32 cellular contexts compared by ENCODE assay signal in genomic region chr20:61930776-61931475, GRCh38.
A peak's percentile ranks its signal among the peaks of the same experiment; 100 is the strongest.
DNase-seq lines count a peak whose midpoint lies in the region; ATAC-seq and TF ChIP-seq lines count a peak whose summit lies in the region.
"Had no signal": no experiment of that assay in that cellular context is flagged by ENCODE, and none has a peak within 500 bp of the region (broad histone marks: within the 10 kb centered on the region; RNA-seq: fewer than 3 reads in every experiment).

No MANE protein-coding gene starts in this region.

- DNase-seq in activated naive CD4-positive, alpha-beta T cell treated with anti-CD3 and anti-CD28 coated beads, Interleukin-2, amount 50 U/mL, for 16 hours: peak; percentile 8
- no peak for DNase-seq in activated naive CD4-positive, alpha-beta T cell treated with anti-CD3 and anti-CD28 coated beads for 36 hours
- DNase-seq in Right ventricle myocardium superior (peak; percentile 27), lower lobe of right lung (peak; percentile 36), MV-4-11 (lab: John Stamatoyannopoulos, UW) (no peak)
- DNase-seq in activated CD4-positive, alpha-beta T cell treated with anti-CD3 and anti-CD28 coated beads, Interleukin-2, amount 10 ng/mL, durations not matched to agents 24 days and 14 days: no peak
- DNase-seq: 8988T; activated CD4-positive, alpha-beta T cell treated with anti-CD3 and anti-CD28 coated beads, Interleukin-2, amount 10 ng/mL, durations not matched to agents 7 days and 5 days; activated CD8-positive, alpha-beta memory T cell treated with anti-CD3 and anti-CD28 coated beads, Interleukin-2, amount 10 ng/mL, durations not matched to agents 7 days and 5 days; activated T-cell treated with anti-CD3 and anti-CD28 coated beads, Interleukin-2, amount 50 U/mL, for 4 hours; cerebellar nuclear complex; DND-41; esophagus squamous epithelium; foreskin keratinocyte; GF-D8; HCEC 1CT; NCI-H1092; NCI-H1694; NCI-H446 treated with DMSO at 0.1 percent for 48 hours; NCI-H774; stimulated activated CD4-positive, alpha-beta T cell treated with anti-CD3 and anti-CD28 coated beads, Interleukin-4, amount 100 ng/mL, for 1 hour; WERI-Rb-1 had no signal

- H3K27me3 ChIP-seq in lower lobe of right lung (ENCODE audit: low read depth): no peaks in the 10 kb centered on the region
- H3K27me3 ChIP-seq: foreskin keratinocyte, neural progenitor cell, tibial nerve had no signal

- peaks cover 3% of the 10 kb centered on the region for H3K27me3 Mint-ChIP-seq in activated naive CD4-positive, alpha-beta T cell treated with anti-CD3 and anti-CD28 coated beads for 36 hours (ENCODE audit: low read depth)
- no peaks in the 10 kb centered on the region for H3K27me3 Mint-ChIP-seq in activated CD4-positive, alpha-beta T cell treated with anti-CD3 and anti-CD28 coated beads, Interleukin-2, amount 10 ng/mL, durations not matched to agents 24 days and 14 days
- H3K27me3 Mint-ChIP-seq: activated CD4-positive, alpha-beta T cell treated with anti-CD3 and anti-CD28 coated beads, Interleukin-2, amount 10 ng/mL, durations not matched to agents 7 days and 5 days; activated CD8-positive, alpha-beta memory T cell treated with anti-CD3 and anti-CD28 coated beads, Interleukin-2, amount 10 ng/mL, durations not matched to agents 7 days and 5 days; brain had no signal

- H3K27ac Mint-ChIP-seq in activated naive CD4-positive, alpha-beta T cell treated with anti-CD3 and anti-CD28 coated beads for 36 hours: no peak overlapping the region
- H3K27ac Mint-ChIP-seq in activated CD4-positive, alpha-beta T cell treated with anti-CD3 and anti-CD28 coated beads, Interleukin-2, amount 10 ng/mL, durations not matched to agents 24 days and 14 days: no peak overlapping the region
- H3K27ac Mint-ChIP-seq: activated CD4-positive, alpha-beta T cell treated with anti-CD3 and anti-CD28 coated beads, Interleukin-2, amount 10 ng/mL, durations not matched to agents 7 days and 5 days; activated CD8-positive, alpha-beta memory T cell treated with anti-CD3 and anti-CD28 coated beads, Interleukin-2, amount 10 ng/mL, durations not matched to agents 7 days and 5 days; brain; IgD-negative memory B cell; neural progenitor cell; progenitor cell of endocrine pancreas; T-cell had no signal

- no peaks in the 10 kb centered on the region for H3K4me1 Mint-ChIP-seq in activated naive CD4-positive, alpha-beta T cell treated with anti-CD3 and anti-CD28 coated beads for 36 hours (ENCODE audit: low read depth)
- H3K4me1 Mint-ChIP-seq in activated CD4-positive, alpha-beta T cell treated with anti-CD3 and anti-CD28 coated beads, Interleukin-2, amount 10 ng/mL, durations not matched to agents 24 days and 14 days: no peaks in the 10 kb centered on the region
- H3K4me1 Mint-ChIP-seq: activated CD4-positive, alpha-beta T cell treated with anti-CD3 and anti-CD28 coated beads, Interleukin-2, amount 10 ng/mL, durations not matched to agents 7 days and 5 days; activated CD8-positive, alpha-beta memory T cell treated with anti-CD3 and anti-CD28 coated beads, Interleukin-2, amount 10 ng/mL, durations not matched to agents 7 days and 5 days had no signal

- H3K4me3 Mint-ChIP-seq in activated naive CD4-positive, alpha-beta T cell treated with anti-CD3 and anti-CD28 coated beads for 36 hours: no peak overlapping the region
- no peak overlapping the region for H3K4me3 Mint-ChIP-seq in activated CD4-positive, alpha-beta T cell treated with anti-CD3 and anti-CD28 coated beads, Interleukin-2, amount 10 ng/mL, durations not matched to agents 24 days and 14 days
- H3K4me3 Mint-ChIP-seq: activated CD4-positive, alpha-beta T cell treated with anti-CD3 and anti-CD28 coated beads, Interleukin-2, amount 10 ng/mL, durations not matched to agents 7 days and 5 days; activated CD8-positive, alpha-beta memory T cell treated with anti-CD3 and anti-CD28 coated beads, Interleukin-2, amount 10 ng/mL, durations not matched to agents 7 days and 5 days; activated T-cell treated with anti-CD3 and anti-CD28 coated beads, Interleukin-2, amount 50 U/mL, for 4 hours; brain; IgD-negative memory B cell; neural progenitor cell; T-cell had no signal

- H3K9me3 ChIP-seq in lower lobe of right lung: no peaks in the 10 kb centered on the region
- H3K9me3 ChIP-seq: esophagus squamous epithelium had no signal

- H3K27ac ChIP-seq in lower lobe of right lung: no peak overlapping the region
- H3K27ac ChIP-seq: C4-2B, esophagus squamous epithelium, foreskin keratinocyte, neural progenitor cell, tibial nerve, WERI-Rb-1 had no signal

- no peaks in the 10 kb centered on the region for H3K4me1 ChIP-seq in lower lobe of right lung
- H3K4me1 ChIP-seq: esophagus squamous epithelium, foreskin keratinocyte, tibial nerve had no signal

- H3K36me3 ChIP-seq in lower lobe of right lung: no peaks in the 10 kb centered on the region
- H3K36me3 ChIP-seq: esophagus squamous epithelium, neural progenitor cell, WERI-Rb-1 had no signal

- no peak for TF ChIP-seq CTCF in lower lobe of right lung (IDR thresholded peaks at IDR 0.05)

- H3K36me3 Mint-ChIP-seq in activated naive CD4-positive, alpha-beta T cell treated with anti-CD3 and anti-CD28 coated beads for 36 hours (ENCODE audit: low read depth): no peaks in the 10 kb centered on the region
- no peaks in the 10 kb centered on the region for H3K36me3 Mint-ChIP-seq in activated CD4-positive, alpha-beta T cell treated with anti-CD3 and anti-CD28 coated beads, Interleukin-2, amount 10 ng/mL, durations not matched to agents 24 days and 14 days (ENCODE audit: low read depth)
- H3K36me3 Mint-ChIP-seq: activated CD8-positive, alpha-beta memory T cell treated with anti-CD3 and anti-CD28 coated beads, Interleukin-2, amount 10 ng/mL, durations not matched to agents 7 days and 5 days; IgD-negative memory B cell; T-cell had no signal

- no peak overlapping the region for H3K4me3 ChIP-seq in lower lobe of right lung
- H3K4me3 ChIP-seq: esophagus squamous epithelium, neural progenitor cell, tibial nerve had no signal

- no peaks in the 10 kb centered on the region for H3K9me3 Mint-ChIP-seq in activated naive CD4-positive, alpha-beta T cell treated with anti-CD3 and anti-CD28 coated beads for 36 hours
- no peaks in the 10 kb centered on the region for H3K9me3 Mint-ChIP-seq in activated CD4-positive, alpha-beta T cell treated with anti-CD3 and anti-CD28 coated beads, Interleukin-2, amount 10 ng/mL, durations not matched to agents 24 days and 14 days
- H3K9me3 Mint-ChIP-seq: activated CD4-positive, alpha-beta T cell treated with anti-CD3 and anti-CD28 coated beads, Interleukin-2, amount 10 ng/mL, durations not matched to agents 7 days and 5 days; activated T-cell treated with anti-CD3 and anti-CD28 coated beads, Interleukin-2, amount 50 U/mL, for 4 hours; T-cell had no signal

- intact Hi-C loops in activated naive CD4-positive, alpha-beta T cell treated with anti-CD3 and anti-CD28 coated beads for 36 hours (cut with micrococcal nuclease): no loop called here
- intact Hi-C loops in Right ventricle myocardium superior (cut with DNase I): no loop called here
- intact Hi-C loops in lower lobe of right lung (cut with DNase I): no loop called here
- intact Hi-C loops in activated CD4-positive, alpha-beta T cell treated with anti-CD3 and anti-CD28 coated beads, Interleukin-2, amount 10 ng/mL, durations not matched to agents 24 days and 14 days (cut with micrococcal nuclease): no loop called here

- CTCF ChIA-PET in activated naive CD4-positive, alpha-beta T cell treated with anti-CD3 and anti-CD28 coated beads for 36 hours (lab: Charles Lee): no interaction called here

- ATAC-seq in Right ventricle myocardium superior (ENCODE audit: poor library complexity) (no peak), lower lobe of right lung (no peak), HG03039 (IDR thresholded peaks at IDR 0.05; ENCODE audit: unreplicated experiment) (no peak), HG02798 (IDR thresholded peaks at IDR 0.05; ENCODE audit: poor library complexity, unreplicated experiment) (no peak)
- ATAC-seq: activated CD8-positive, alpha-beta memory T cell treated with anti-CD3 and anti-CD28 coated beads, Interleukin-2, amount 10 ng/mL, durations not matched to agents 7 days and 5 days; activated T-cell treated with anti-CD3 and anti-CD28 coated beads, Interleukin-2, amount 50 U/mL, for 4 hours; foreskin keratinocyte; sciatic nerve; T-cell had no signal

Comparison
In these comparisons a context has a peak if more than half of its experiments do, and no peak if none do; other contexts are left out.
1. DNase-seq: peak in activated naive CD4-positive, alpha-beta T cell treated with anti-CD3 and anti-CD28 coated beads, Interleukin-2, amount 50 U/mL, for 16 hours (single experiment), Right ventricle myocardium superior (single experiment) and lower lobe of right lung (single experiment); none in activated naive CD4-positive, alpha-beta T cell treated with anti-CD3 and anti-CD28 coated beads for 36 hours (single experiment), MV-4-11 (single experiment) and activated CD4-positive, alpha-beta T cell treated with anti-CD3 and anti-CD28 coated beads, Interleukin-2, amount 10 ng/mL, durations not matched to agents 24 days and 14 days (single experiment).